Comparison of ENCODE assay signal across 1 cellular context in genomic region chr20:35718972-35719635, GRCh38.
TF ChIP-seq lines count a peak whose summit lies in the region.

No MANE protein-coding gene starts in this region.

TF ChIP-seq in SK-N-SH treated with all-trans-retinoic acid at 6 μM for 48 hours, 23 proteins besides CTCF, POLR2A, EP300 and RAD21 (continued from another document):
- TF ChIP-seq, protein P1, sequence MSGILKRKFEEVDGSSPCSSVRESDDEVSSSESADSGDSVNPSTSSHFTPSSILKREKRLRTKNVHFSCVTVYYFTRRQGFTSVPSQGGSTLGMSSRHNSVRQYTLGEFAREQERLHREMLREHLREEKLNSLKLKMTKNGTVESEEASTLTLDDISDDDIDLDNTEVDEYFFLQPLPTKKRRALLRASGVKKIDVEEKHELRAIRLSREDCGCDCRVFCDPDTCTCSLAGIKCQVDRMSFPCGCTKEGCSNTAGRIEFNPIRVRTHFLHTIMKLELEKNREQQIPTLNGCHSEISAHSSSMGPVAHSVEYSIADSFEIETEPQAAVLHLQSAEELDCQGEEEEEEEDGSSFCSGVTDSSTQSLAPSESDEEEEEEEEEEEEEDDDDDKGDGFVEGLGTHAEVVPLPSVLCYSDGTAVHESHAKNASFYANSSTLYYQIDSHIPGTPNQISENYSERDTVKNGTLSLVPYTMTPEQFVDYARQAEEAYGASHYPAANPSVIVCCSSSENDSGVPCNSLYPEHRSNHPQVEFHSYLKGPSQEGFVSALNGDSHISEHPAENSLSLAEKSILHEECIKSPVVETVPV (CRISPR knock-in tag; IDR thresholded peaks at IDR 0.05), result no peak
- TF ChIP-seq CSDC2 (CRISPR knock-in tag; IDR thresholded peaks at IDR 0.05) (no peak), ZNF565 (CRISPR knock-in tag; conservative IDR thresholded peaks at IDR 0.05; ENCODE audit: low read depth) (no peak), ISL1 (CRISPR knock-in tag; IDR thresholded peaks at IDR 0.05) (no peak)
TF ChIP-seq in SK-N-SH treated with all-trans-retinoic acid at 6 μM for 48 hours: peak in this region for 0.
